Comparison of ENCODE assay signal across 8 cellular contexts in the genomic region with DNA sequence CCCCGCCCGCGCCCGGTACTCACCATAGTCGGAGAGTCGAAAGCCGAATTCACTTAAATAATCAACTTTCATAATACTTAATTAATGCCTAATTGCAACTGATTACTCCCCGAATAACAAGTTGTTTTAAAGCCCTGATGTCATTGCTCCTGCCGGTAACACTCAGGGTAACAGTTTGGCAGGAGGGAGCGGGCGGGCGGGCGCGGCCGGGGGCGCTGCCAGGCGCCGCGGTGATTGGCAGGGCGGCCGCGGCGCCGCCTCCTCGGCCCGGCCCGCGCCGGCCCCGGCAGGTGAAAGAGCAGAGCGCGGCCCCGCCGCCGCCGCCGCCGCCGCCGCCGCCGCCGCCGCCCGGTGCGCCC.
A peak's percentile ranks its signal among the peaks of the same experiment; 100 is the strongest.
DNase-seq lines count a peak whose midpoint lies in the region; ATAC-seq, FAIRE-seq and TF ChIP-seq lines count a peak whose summit lies in the region.

No MANE protein-coding gene starts in this region.

- CTCF ChIA-PET in activated B cell treated with CpG ODN at 0.5 μM for 24 hours (lab: Charles Lee): no interaction called here

- no peak overlapping the region for H3K9ac ChIP-seq in HUES48 (ENCODE audit: low read depth, low read length)

- H3K4me3 ChIP-seq in BE2C (ENCODE audit: low read depth, low read length) (peak overlapping the region; percentile 38), HUES48 (ENCODE audit: low read depth, low read length) (peak overlapping the region; percentile 69), thyroid gland (replicated peaks in 1 of 3) (peak overlapping the region in 2 of 3 donors; percentile 80 to 93)

- ATAC-seq in activated B cell treated with CpG ODN at 0.5 μM for 24 hours (ENCODE audit: low read depth) (peak; percentile 67), naive B cell (ENCODE audit: low read depth in 2 of 2) (peak; percentile 66 to 68)

- H3K27me3 ChIP-seq in BE2C (no peaks in the 10 kb centered on the region), HUES48 (ENCODE audit: control insufficient read depth, insufficient read depth, low read length) (peaks cover 18% of the 10 kb centered on the region), thyroid gland (no peaks in the 10 kb centered on the region)

- H3K4me3 Mint-ChIP-seq in activated B cell treated with CpG ODN at 0.5 μM for 24 hours (peak overlapping the region; percentile 85), naive B cell (peak overlapping the region; percentile 77 to 96 (median 88))

- H3K4me1 Mint-ChIP-seq in activated B cell treated with CpG ODN at 0.5 μM for 24 hours (peaks cover 27% of the 10 kb centered on the region), naive B cell (peaks cover 19 to 41% (median 33%) of the 10 kb centered on the region in 3 donors)

- H3K36me3 Mint-ChIP-seq in activated B cell treated with CpG ODN at 0.5 μM for 24 hours (ENCODE audit: low read depth) (peaks cover 10% of the 10 kb centered on the region), naive B cell (no peaks in the 10 kb centered on the region)

- in situ Hi-C loops in G401 (cut with HindIII; ENCODE audit: low sequenced_read_pairs): no loop called here

- intact Hi-C loops in activated B cell treated with CpG ODN at 0.5 μM for 24 hours (cut with micrococcal nuclease) (loop anchor here (5.0 kb wide), 1 partner anchor 103 kb away; a partner anchor contains a TSS), thyroid gland (cut with DNase I) (loop anchor here (5.0 kb wide), 1 partner anchor 103 kb away; a partner anchor contains a TSS)

- H3K27ac ChIP-seq in HUES48 (ENCODE audit: low read depth, low read length) (no peak overlapping the region), thyroid gland (peak overlapping the region in 1 of 3 donors; percentile 79)

- POLR2A ChIA-PET in activated B cell treated with CpG ODN at 0.5 μM for 24 hours (lab: Charles Lee): no interaction called here

- H3K27ac Mint-ChIP-seq in activated B cell treated with CpG ODN at 0.5 μM for 24 hours (peak overlapping the region; percentile 86), naive B cell (peak overlapping the region; percentile 93 to 97 (median 94))

- H3K27me3 Mint-ChIP-seq in activated B cell treated with CpG ODN at 0.5 μM for 24 hours (peaks cover 5% of the 10 kb centered on the region), naive B cell (peaks cover 0 to 7% (median 0%) of the 10 kb centered on the region in 3 donors)

- no peaks in the 10 kb centered on the region for H3K9me3 Mint-ChIP-seq in activated B cell treated with CpG ODN at 0.5 μM for 24 hours
- H3K9me3 Mint-ChIP-seq in naive B cell: no peaks in the 10 kb centered on the region

- no peak for FAIRE-seq in GM19239 (lab: Jason Lieb, UNC)

- no peaks in the 10 kb centered on the region for H3K36me3 ChIP-seq in BE2C
- no peaks in the 10 kb centered on the region for H3K36me3 ChIP-seq in HUES48 (ENCODE audit: control insufficient read depth, insufficient read depth, low read length)
- H3K36me3 ChIP-seq in thyroid gland: no peaks in the 10 kb centered on the region

- WGBS in thyroid gland, 2 donors: 0 to 1% methylated on average over 15 to 26 of the region's 46 CpGs

- TF ChIP-seq POLR2A in thyroid gland (IDR thresholded peaks at IDR 0.05): no peak

- H3K9me3 ChIP-seq in BE2C (no peaks in the 10 kb centered on the region), HUES48 (ENCODE audit: control insufficient read depth, insufficient read depth, low read length) (no peaks in the 10 kb centered on the region), thyroid gland (no peaks in the 10 kb centered on the region)

- TF ChIP-seq CTCF in BE2C (IDR thresholded peaks at IDR 0.05; ENCODE audit: low read depth, low read length) (no peak), activated B cell treated with CpG ODN at 0.5 μM for 24 hours (IDR thresholded peaks at IDR 0.05) (no peak), thyroid gland (IDR thresholded peaks at IDR 0.05) (no peak)

- no peak for DNase-seq in BE2C
- DNase-seq in GM19239 (ENCODE audit: insufficient read length, low spot score): peak; percentile 96
- no peak for DNase-seq in activated B cell treated with CpG ODN at 0.5 μM for 24 hours
- peak; percentile 60 for DNase-seq in effector CD8-positive, alpha-beta T cell (lab: John Stamatoyannopoulos, UW)
- no peak for DNase-seq in naive B cell
- DNase-seq in thyroid gland: no peak
- DNase-seq in G401 (ENCODE audit: low spot score): no peak

- H3K4me1 ChIP-seq in BE2C: peaks cover 5% of the 10 kb centered on the region
- 0 out of 2 replicates have a peak, but pooled peaks cover 7% of the 10 kb centered on the region for H3K4me1 ChIP-seq in HUES48 (ENCODE audit: control insufficient read depth, insufficient read depth, low read length)
- H3K4me1 ChIP-seq in thyroid gland: peaks cover 27 to 38% of the 10 kb centered on the region in 2 donors

Comparison
In these comparisons a context has a peak if more than half of its experiments do, and no peak if none do; other contexts are left out.
1. DNase-seq: peak in GM19239 (single experiment) and effector CD8-positive, alpha-beta T cell (single experiment); none in BE2C (single experiment), activated B cell treated with CpG ODN at 0.5 μM for 24 hours (single experiment), naive B cell (single experiment), thyroid gland (0 of 2) and G401 (single experiment).
2. Peak in every context shown above with its lines, with median percentiles within 50 percentile points of each other: H3K4me3 ChIP-seq.